ENCODE assay signal across 1 cellular context in genomic region chr5:173901705-173902104, GRCh38.
TF ChIP-seq lines count a peak whose summit lies in the region.

No MANE protein-coding gene starts in this region.

TF ChIP-seq in H1, 55 proteins besides CTCF, POLR2A, EP300 and RAD21:
- TF ChIP-seq JUND (IDR thresholded peaks at IDR 0.05; ENCODE audit: low read length) (no peak), TBP (IDR thresholded peaks at IDR 0.05; ENCODE audit: low read depth, low read length) (no peak), NRF1 (IDR thresholded peaks at IDR 0.05; ENCODE audit: low read depth, low read length) (no peak), SP2 (IDR thresholded peaks at IDR 0.05; ENCODE audit: low read length) (no peak), JUN (IDR thresholded peaks at IDR 0.05; ENCODE audit: low read depth, low read length) (no peak), RBBP5 (IDR thresholded peaks at IDR 0.05; ENCODE audit: borderline replicate concordance, low read depth, low read length) (no peak), KDM1A (IDR thresholded peaks at IDR 0.05; ENCODE audit: borderline replicate concordance, low read length) (no peak), CHD1 (IDR thresholded peaks at IDR 0.05; ENCODE audit: low read depth, low read length) (no peak), CREB1 (IDR thresholded peaks at IDR 0.05) (no peak), RFX5 (IDR thresholded peaks at IDR 0.05; ENCODE audit: borderline replicate concordance, low read depth, low read length) (no peak), CTBP2 (IDR thresholded peaks at IDR 0.05; ENCODE audit: borderline replicate concordance, insufficient read depth, insufficient read length, low read length) (no peak), EGR1 (IDR thresholded peaks at IDR 0.05; ENCODE audit: borderline replicate concordance, low read depth, low read length) (no peak)
TF ChIP-seq in H1: peak in this region for 0.
